In the genomic region with DNA sequence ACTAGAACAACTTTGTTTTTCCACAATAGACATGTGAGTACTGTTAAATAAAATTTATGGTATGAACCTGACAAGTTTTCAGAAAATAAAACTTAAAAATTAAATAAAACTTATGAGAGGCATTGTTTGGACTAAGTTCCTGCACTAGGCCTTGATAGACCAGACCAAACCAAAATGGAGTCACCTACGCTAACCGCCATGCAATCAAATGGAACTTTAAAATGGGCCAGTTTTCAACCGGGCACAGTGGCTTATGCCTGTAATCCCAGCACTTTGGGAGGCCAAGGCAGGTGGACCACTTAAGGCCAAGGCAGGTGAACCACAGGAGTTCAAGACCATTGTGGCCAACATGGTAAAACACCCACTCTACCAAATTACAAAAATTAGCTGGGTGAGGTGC, we compare ENCODE assay signal across 1 cellular context.
TF ChIP-seq lines count a peak whose summit lies in the region.

No MANE protein-coding gene starts in this region.

TF ChIP-seq in K562, 482 proteins besides CTCF, POLR2A, EP300 and RAD21 (continued from another document and continues in another):
- TF ChIP-seq, protein P1, sequence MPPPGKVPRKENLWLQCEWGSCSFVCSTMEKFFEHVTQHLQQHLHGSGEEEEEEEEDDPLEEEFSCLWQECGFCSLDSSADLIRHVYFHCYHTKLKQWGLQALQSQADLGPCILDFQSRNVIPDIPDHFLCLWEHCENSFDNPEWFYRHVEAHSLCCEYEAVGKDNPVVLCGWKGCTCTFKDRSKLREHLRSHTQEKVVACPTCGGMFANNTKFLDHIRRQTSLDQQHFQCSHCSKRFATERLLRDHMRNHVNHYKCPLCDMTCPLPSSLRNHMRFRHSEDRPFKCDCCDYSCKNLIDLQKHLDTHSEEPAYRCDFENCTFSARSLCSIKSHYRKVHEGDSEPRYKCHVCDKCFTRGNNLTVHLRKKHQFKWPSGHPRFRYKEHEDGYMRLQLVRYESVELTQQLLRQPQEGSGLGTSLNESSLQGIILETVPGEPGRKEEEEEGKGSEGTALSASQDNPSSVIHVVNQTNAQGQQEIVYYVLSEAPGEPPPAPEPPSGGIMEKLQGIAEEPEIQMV (tag; conservative IDR thresholded peaks at IDR 0.05; ENCODE audit: low read depth), result peak; percentile 61
- TF ChIP-seq, protein P2, sequence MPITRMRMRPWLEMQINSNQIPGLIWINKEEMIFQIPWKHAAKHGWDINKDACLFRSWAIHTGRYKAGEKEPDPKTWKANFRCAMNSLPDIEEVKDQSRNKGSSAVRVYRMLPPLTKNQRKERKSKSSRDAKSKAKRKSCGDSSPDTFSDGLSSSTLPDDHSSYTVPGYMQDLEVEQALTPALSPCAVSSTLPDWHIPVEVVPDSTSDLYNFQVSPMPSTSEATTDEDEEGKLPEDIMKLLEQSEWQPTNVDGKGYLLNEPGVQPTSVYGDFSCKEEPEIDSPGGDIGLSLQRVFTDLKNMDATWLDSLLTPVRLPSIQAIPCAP (CRISPR knock-in tag; IDR thresholded peaks at IDR 0.05; ENCODE audit: borderline replicate concordance), result no peak
- TF ChIP-seq ZNF184 (CRISPR knock-in tag; IDR thresholded peaks at IDR 0.05) (no peak), NCOA4 (IDR thresholded peaks at IDR 0.05; ENCODE audit: partially characterized antibody) (no peak), NELFE (IDR thresholded peaks at IDR 0.05; ENCODE audit: insufficient read depth, insufficient read length) (no peak), HNRNPH1 (optimal IDR thresholded peaks at IDR 0.05; ENCODE audit: low read depth, low read length) (no peak), NFYB (IDR thresholded peaks at IDR 0.05; ENCODE audit: extremely low read depth, insufficient read length) (no peak), CHD4 (IDR thresholded peaks at IDR 0.05; ENCODE audit: insufficient read depth, insufficient replicate concordance, low read depth, low read length, poor library complexity, severe bottlenecking) (no peak), TRIM28 (IDR thresholded peaks at IDR 0.05) (no peak), RAD51 (IDR thresholded peaks at IDR 0.05; ENCODE audit: borderline replicate concordance, low read depth) (no peak), ZNF217 (CRISPR knock-in tag; IDR thresholded peaks at IDR 0.05) (no peak), CXXC5 (CRISPR knock-in tag; IDR thresholded peaks at IDR 0.05) (peak; percentile 50; the same call in 1 of the 2 replicates), PYGO2 (tag; IDR thresholded peaks at IDR 0.05) (no peak), ZBTB1 (CRISPR knock-in tag; IDR thresholded peaks at IDR 0.05; ENCODE audit: borderline replicate concordance, low read depth) (no peak), FOXJ3 (CRISPR knock-in tag; IDR thresholded peaks at IDR 0.05) (no peak), ARNT (IDR thresholded peaks at IDR 0.05) (no peak), ZSCAN29 (IDR thresholded peaks at IDR 0.05) (no peak), BRD4 (IDR thresholded peaks at IDR 0.05) (no peak), POLR3A (IDR thresholded peaks at IDR 0.05; ENCODE audit: borderline replicate concordance, extremely low read depth, insufficient read depth, insufficient read length) (no peak), NEUROD1 (IDR thresholded peaks at IDR 0.05; ENCODE audit: borderline replicate concordance, low read depth, low read length, partially characterized antibody) (no peak), SAP30 (IDR thresholded peaks at IDR 0.05; ENCODE audit: borderline replicate concordance, insufficient read depth, low read depth, low read length, poor library complexity, severe bottlenecking) (no peak), SMARCA5 (IDR thresholded peaks at IDR 0.05) (no peak), CBX5 (IDR thresholded peaks at IDR 0.05; ENCODE audit: borderline replicate concordance, low read depth) (no peak), ZNF384 (IDR thresholded peaks at IDR 0.05; ENCODE audit: low read depth, low read length) (no peak), CSDE1 (IDR thresholded peaks at IDR 0.05) (no peak), MAFG (tag; conservative IDR thresholded peaks at IDR 0.05) (no peak), RBM25 (IDR thresholded peaks at IDR 0.05; ENCODE audit: low read depth, low read length, severe bottlenecking) (no peak), NR4A1 (CRISPR knock-in tag; IDR thresholded peaks at IDR 0.05) (no peak), NR4A1 (tag; IDR thresholded peaks at IDR 0.05) (peak; percentile 91), CEBPG (CRISPR knock-in tag; IDR thresholded peaks at IDR 0.05) (no peak), CEBPG (tag; conservative IDR thresholded peaks at IDR 0.05 in 1 of 2, IDR thresholded peaks at IDR 0.05 in 1 of 2) (no peak), U2AF2 (optimal IDR thresholded peaks at IDR 0.05; ENCODE audit: low read depth, low read length) (no peak), KDM4B (IDR thresholded peaks at IDR 0.05; ENCODE audit: borderline replicate concordance in 2 of 2, low read depth in 1 of 2) (no peak)
- TF ChIP-seq, protein P3, sequence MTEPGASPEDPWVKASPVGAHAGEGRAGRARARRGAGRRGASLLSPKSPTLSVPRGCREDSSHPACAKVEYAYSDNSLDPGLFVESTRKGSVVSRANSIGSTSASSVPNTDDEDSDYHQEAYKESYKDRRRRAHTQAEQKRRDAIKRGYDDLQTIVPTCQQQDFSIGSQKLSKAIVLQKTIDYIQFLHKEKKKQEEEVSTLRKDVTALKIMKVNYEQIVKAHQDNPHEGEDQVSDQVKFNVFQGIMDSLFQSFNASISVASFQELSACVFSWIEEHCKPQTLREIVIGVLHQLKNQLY (CRISPR knock-in tag; conservative IDR thresholded peaks at IDR 0.05), result no peak
- TF ChIP-seq, protein P4, sequence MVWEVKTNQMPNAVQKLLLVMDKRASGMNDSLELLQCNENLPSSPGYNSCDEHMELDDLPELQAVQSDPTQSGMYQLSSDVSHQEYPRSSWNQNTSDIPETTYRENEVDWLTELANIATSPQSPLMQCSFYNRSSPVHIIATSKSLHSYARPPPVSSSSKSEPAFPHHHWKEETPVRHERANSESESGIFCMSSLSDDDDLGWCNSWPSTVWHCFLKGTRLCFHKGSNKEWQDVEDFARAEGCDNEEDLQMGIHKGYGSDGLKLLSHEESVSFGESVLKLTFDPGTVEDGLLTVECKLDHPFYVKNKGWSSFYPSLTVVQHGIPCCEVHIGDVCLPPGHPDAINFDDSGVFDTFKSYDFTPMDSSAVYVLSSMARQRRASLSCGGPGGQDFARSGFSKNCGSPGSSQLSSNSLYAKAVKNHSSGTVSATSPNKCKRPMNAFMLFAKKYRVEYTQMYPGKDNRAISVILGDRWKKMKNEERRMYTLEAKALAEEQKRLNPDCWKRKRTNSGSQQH (CRISPR knock-in tag; IDR thresholded peaks at IDR 0.05), result no peak
- TF ChIP-seq, protein P5, sequence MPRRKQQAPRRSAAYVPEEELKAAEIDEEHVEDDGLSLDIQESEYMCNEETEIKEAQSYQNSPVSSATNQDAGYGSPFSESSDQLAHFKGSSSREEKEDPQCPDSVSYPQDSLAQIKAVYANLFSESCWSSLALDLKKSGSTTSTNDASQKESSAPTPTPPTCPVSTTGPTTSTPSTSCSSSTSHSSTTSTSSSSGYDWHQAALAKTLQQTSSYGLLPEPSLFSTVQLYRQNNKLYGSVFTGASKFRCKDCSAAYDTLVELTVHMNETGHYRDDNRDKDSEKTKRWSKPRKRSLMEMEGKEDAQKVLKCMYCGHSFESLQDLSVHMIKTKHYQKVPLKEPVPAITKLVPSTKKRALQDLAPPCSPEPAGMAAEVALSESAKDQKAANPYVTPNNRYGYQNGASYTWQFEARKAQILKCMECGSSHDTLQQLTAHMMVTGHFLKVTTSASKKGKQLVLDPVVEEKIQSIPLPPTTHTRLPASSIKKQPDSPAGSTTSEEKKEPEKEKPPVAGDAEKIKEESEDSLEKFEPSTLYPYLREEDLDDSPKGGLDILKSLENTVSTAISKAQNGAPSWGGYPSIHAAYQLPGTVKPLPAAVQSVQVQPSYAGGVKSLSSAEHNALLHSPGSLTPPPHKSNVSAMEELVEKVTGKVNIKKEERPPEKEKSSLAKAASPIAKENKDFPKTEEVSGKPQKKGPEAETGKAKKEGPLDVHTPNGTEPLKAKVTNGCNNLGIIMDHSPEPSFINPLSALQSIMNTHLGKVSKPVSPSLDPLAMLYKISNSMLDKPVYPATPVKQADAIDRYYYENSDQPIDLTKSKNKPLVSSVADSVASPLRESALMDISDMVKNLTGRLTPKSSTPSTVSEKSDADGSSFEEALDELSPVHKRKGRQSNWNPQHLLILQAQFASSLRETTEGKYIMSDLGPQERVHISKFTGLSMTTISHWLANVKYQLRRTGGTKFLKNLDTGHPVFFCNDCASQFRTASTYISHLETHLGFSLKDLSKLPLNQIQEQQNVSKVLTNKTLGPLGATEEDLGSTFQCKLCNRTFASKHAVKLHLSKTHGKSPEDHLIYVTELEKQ (CRISPR knock-in tag; IDR thresholded peaks at IDR 0.05), result no peak
- TF ChIP-seq, protein P6, sequence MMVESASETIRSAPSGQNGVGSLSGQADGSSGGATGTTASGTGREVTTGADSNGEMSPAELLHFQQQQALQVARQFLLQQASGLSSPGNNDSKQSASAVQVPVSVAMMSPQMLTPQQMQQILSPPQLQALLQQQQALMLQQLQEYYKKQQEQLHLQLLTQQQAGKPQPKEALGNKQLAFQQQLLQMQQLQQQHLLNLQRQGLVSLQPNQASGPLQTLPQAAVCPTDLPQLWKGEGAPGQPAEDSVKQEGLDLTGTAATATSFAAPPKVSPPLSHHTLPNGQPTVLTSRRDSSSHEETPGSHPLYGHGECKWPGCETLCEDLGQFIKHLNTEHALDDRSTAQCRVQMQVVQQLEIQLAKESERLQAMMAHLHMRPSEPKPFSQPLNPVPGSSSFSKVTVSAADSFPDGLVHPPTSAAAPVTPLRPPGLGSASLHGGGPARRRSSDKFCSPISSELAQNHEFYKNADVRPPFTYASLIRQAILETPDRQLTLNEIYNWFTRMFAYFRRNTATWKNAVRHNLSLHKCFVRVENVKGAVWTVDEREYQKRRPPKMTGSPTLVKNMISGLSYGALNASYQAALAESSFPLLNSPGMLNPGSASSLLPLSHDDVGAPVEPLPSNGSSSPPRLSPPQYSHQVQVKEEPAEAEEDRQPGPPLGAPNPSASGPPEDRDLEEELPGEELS (CRISPR knock-in tag; IDR thresholded peaks at IDR 0.05; ENCODE audit: borderline replicate concordance), result no peak
- TF ChIP-seq, protein P7, sequence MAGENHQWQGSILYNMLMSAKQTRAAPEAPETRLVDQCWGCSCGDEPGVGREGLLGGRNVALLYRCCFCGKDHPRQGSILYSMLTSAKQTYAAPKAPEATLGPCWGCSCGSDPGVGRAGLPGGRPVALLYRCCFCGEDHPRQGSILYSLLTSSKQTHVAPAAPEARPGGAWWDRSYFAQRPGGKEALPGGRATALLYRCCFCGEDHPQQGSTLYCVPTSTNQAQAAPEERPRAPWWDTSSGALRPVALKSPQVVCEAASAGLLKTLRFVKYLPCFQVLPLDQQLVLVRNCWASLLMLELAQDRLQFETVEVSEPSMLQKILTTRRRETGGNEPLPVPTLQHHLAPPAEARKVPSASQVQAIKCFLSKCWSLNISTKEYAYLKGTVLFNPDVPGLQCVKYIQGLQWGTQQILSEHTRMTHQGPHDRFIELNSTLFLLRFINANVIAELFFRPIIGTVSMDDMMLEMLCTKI (IDR thresholded peaks at IDR 0.05; ENCODE audit: partially characterized antibody), result no peak
- TF ChIP-seq, protein P8, sequence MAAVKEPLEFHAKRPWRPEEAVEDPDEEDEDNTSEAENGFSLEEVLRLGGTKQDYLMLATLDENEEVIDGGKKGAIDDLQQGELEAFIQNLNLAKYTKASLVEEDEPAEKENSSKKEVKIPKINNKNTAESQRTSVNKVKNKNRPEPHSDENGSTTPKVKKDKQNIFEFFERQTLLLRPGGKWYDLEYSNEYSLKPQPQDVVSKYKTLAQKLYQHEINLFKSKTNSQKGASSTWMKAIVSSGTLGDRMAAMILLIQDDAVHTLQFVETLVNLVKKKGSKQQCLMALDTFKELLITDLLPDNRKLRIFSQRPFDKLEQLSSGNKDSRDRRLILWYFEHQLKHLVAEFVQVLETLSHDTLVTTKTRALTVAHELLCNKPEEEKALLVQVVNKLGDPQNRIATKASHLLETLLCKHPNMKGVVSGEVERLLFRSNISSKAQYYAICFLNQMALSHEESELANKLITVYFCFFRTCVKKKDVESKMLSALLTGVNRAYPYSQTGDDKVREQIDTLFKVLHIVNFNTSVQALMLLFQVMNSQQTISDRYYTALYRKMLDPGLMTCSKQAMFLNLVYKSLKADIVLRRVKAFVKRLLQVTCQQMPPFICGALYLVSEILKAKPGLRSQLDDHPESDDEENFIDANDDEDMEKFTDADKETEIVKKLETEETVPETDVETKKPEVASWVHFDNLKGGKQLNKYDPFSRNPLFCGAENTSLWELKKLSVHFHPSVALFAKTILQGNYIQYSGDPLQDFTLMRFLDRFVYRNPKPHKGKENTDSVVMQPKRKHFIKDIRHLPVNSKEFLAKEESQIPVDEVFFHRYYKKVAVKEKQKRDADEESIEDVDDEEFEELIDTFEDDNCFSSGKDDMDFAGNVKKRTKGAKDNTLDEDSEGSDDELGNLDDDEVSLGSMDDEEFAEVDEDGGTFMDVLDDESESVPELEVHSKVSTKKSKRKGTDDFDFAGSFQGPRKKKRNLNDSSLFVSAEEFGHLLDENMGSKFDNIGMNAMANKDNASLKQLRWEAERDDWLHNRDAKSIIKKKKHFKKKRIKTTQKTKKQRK (IDR thresholded peaks at IDR 0.05; ENCODE audit: borderline replicate concordance, low read depth, low read length), result no peak
